9 cellular contexts compared by ENCODE assay signal in genomic region chr19:21698215-21698614, GRCh38.
A peak's percentile ranks its signal among the peaks of the same experiment; 100 is the strongest.
DNase-seq lines count a peak whose midpoint lies in the region; ATAC-seq, FAIRE-seq and TF ChIP-seq lines count a peak whose summit lies in the region.
"Had no signal": no experiment of that assay in that cellular context is flagged by ENCODE, and none has a peak within 500 bp of the region (broad histone marks: within the 10 kb centered on the region; RNA-seq: fewer than 3 reads in every experiment).

No MANE protein-coding gene starts in this region.

- TF ChIP-seq CTCF in AG10803 (conservative IDR thresholded peaks at IDR 0.05; ENCODE audit: low read length) = peak; percentile 52
- peak; percentile 6 to 57 (median 26) for TF ChIP-seq CTCF in ascending aorta (IDR thresholded peaks at IDR 0.05)

- no peaks in the 10 kb centered on the region for H3K36me3 ChIP-seq in ascending aorta

- ATAC-seq in GM18519 (IDR thresholded peaks at IDR 0.05; ENCODE audit: low FRiP score, unreplicated experiment) (no peak), HG02610 (IDR thresholded peaks at IDR 0.05; ENCODE audit: unreplicated experiment) (no peak)

- no peak for FAIRE-seq in GM12891 (lab: Jason Lieb, UNC)

- H3K9me3 ChIP-seq in ascending aorta = no peaks in the 10 kb centered on the region

- intact Hi-C loops in ascending aorta (cut with DNase I) = loop anchor here (5.0 kb wide), 1 partner anchor 216 kb away; no protein-coding TSS in a partner anchor

- DNase-seq in AG10803 (ENCODE audit: low read depth) (peak; percentile 8), HuH-7 (ENCODE audit: low spot score) (peak; percentile 20), ascending aorta (ENCODE audit: low spot score in 2 of 2) (no peak), left kidney (ENCODE audit: low read depth, low spot score) (peak; percentile 53), NCI-H2107 (lab: John Stamatoyannopoulos, UW) (no peak), GM12891 (ENCODE audit: insufficient read length, low spot score) (no peak)
- DNase-seq: activated naive CD8-positive, alpha-beta T cell treated with anti-CD3 and anti-CD28 coated beads, Interleukin-2, amount 10 ng/mL, durations not matched to agents 7 days and 5 days had no signal

- no peak for TF ChIP-seq POLR2A in GM12891 (IDR thresholded peaks at IDR 0.05; ENCODE audit: low read depth, low read length)

- no peak overlapping the region for H3K4me3 ChIP-seq in AG10803 (ENCODE audit: low read length)
- no peak overlapping the region for H3K4me3 ChIP-seq in ascending aorta

- no peak overlapping the region for H3K27ac ChIP-seq in ascending aorta

- no peaks in the 10 kb centered on the region for H3K27me3 ChIP-seq in ascending aorta

- no peaks in the 10 kb centered on the region for H3K4me1 ChIP-seq in ascending aorta

TF ChIP-seq in GM12891, 5 proteins besides CTCF, POLR2A, EP300 and RAD21:
- TF ChIP-seq PAX5 (IDR thresholded peaks at IDR 0.05; ENCODE audit: insufficient read depth, low read length, severe bottlenecking) (no peak), TAF1 (IDR thresholded peaks at IDR 0.05; ENCODE audit: low read depth, low read length) (no peak), POU2F2 (IDR thresholded peaks at IDR 0.05; ENCODE audit: low read depth, low read length) (no peak), SPI1 (IDR thresholded peaks at IDR 0.05; ENCODE audit: low read depth, low read length) (no peak), POLR2AphosphoS5 (IDR thresholded peaks at IDR 0.05; ENCODE audit: low read depth, low read length) (no peak)

Comparison
In these comparisons a context has a peak if more than half of its experiments do, and no peak if none do; other contexts are left out.
1. DNase-seq: peak in AG10803 (single experiment), HuH-7 (single experiment) and left kidney (single experiment); none in ascending aorta (0 of 2), NCI-H2107 (single experiment) and GM12891 (single experiment).